26 cellular contexts compared by ENCODE assay signal in genomic region chr15:46450810-46451182, GRCh38.
DNase-seq lines count a peak whose midpoint lies in the region; ATAC-seq, FAIRE-seq and TF ChIP-seq lines count a peak whose summit lies in the region.
"Had no signal": no experiment of that assay in that cellular context is flagged by ENCODE, and none has a peak within 500 bp of the region (broad histone marks: within the 10 kb centered on the region; RNA-seq: fewer than 3 reads in every experiment).

No MANE protein-coding gene starts in this region.

- H3K9me3 ChIP-seq in mucosa of descending colon = no peaks in the 10 kb centered on the region
- H3K9me3 ChIP-seq: BE2C, BLaER1 had no signal

- no peak overlapping the region for H3K4me3 ChIP-seq in mucosa of descending colon
- H3K4me3 ChIP-seq: BLaER1, GM12878 had no signal

- H3K36me3 ChIP-seq in mucosa of descending colon (ENCODE audit: low read depth) = no peaks in the 10 kb centered on the region
- H3K36me3 ChIP-seq: BE2C, BLaER1 had no signal

- intact Hi-C loops in mucosa of descending colon (cut with DNase I, micrococcal nuclease) = no loop called here

- H3K4me1 ChIP-seq in mucosa of descending colon (ENCODE audit: low read depth) = no peaks in the 10 kb centered on the region
- H3K4me1 ChIP-seq: BE2C, BLaER1 had no signal

- no peak for TF ChIP-seq CTCF in mucosa of descending colon (IDR thresholded peaks at IDR 0.05)

- DNase-seq in RCC 7860 (ENCODE audit: low spot score) (peak; percentile 40), SW480 (ENCODE audit: low spot score) (peak; percentile 9), kidney glomerular epithelial cell (lab: John Stamatoyannopoulos, UW) (peak; percentile 19), renal cortical epithelial cell (ENCODE audit: low read depth) (peak; percentile 73), mucosa of descending colon (no peak), inferior parietal cortex (ENCODE audit: extremely low spot score) (no peak)
- DNase-seq: 8988T; ACHN; BE2C; C1 segment of cervical spinal cord; CD4-positive, alpha-beta memory T cell; CD4-positive, CD25-positive, alpha-beta regulatory T cell; CD8-positive, alpha-beta memory T cell; COR-L47; DMS 273 treated with DMSO at 0.1 percent for 48 hours; DMS153; DMS53; DMS79; DND-41; EL; GDM1 had no signal

- ATAC-seq in mucosa of descending colon = no peak
- ATAC-seq in GM19463 (IDR thresholded peaks at IDR 0.05; ENCODE audit: unreplicated experiment) = no peak
- ATAC-seq: GM12878 had no signal

- peak; percentile 89 for FAIRE-seq in RCC 7860 (lab: Jason Lieb, UNC)
- FAIRE-seq: A204.1, GM12878, GM19239 had no signal

Comparison
In these comparisons a context has a peak if more than half of its experiments do, and no peak if none do; other contexts are left out.
1. DNase-seq: peak in RCC 7860 (single experiment), SW480 (single experiment), kidney glomerular epithelial cell (single experiment) and renal cortical epithelial cell (single experiment); none in mucosa of descending colon (0 of 3) and inferior parietal cortex (single experiment).